25 cellular contexts compared by ENCODE assay signal in genomic region chr12:50787618-50788017, GRCh38. TPM values are rescaled to one million over a fixed set of nuclear protein-coding genes. Genes with fewer than 3 reads are reported as not detected.
DNase-seq lines count a peak whose midpoint lies in the region; FAIRE-seq and TF ChIP-seq lines count a peak whose summit lies in the region.
"Had no signal": no experiment of that assay in that cellular context is flagged by ENCODE, and none has a peak within 500 bp of the region (broad histone marks: within the 10 kb centered on the region; RNA-seq: fewer than 3 reads in every experiment).

No MANE protein-coding gene starts in this region.

- no peak overlapping the region for H3K4me3 ChIP-seq in astrocyte (ENCODE audit: insufficient read depth, low read depth, low read length)
- H3K4me3 ChIP-seq in hepatocyte: no peak overlapping the region
- H3K4me3 ChIP-seq in thyroid gland (replicated peaks in 1 of 3): no peak overlapping the region
- H3K4me3 ChIP-seq: gastrocnemius medialis, vagina had no signal

- H2AFZ ChIP-seq in astrocyte (ENCODE audit: low read depth, low read length): no peak overlapping the region
- H2AFZ ChIP-seq in hepatocyte: no peak overlapping the region

- H3K4me1 ChIP-seq in astrocyte (ENCODE audit: insufficient read depth, low read length) (peaks cover 35% of the 10 kb centered on the region), hepatocyte (ENCODE audit: insufficient read depth) (peaks cover 19% of the 10 kb centered on the region), thyroid gland (peaks cover 6 to 23% of the 10 kb centered on the region in 2 donors)

- no TSS peak for BruUV-seq in Calu3 (replicated peaks; lab: Mats Ljungman, UMichigan)

- DNase-seq in Calu3 (no peak), astrocyte (ENCODE audit: low read depth) (no peak), hepatocyte (ENCODE audit: low spot score) (no peak), thyroid gland (no peak), GM19238 (ENCODE audit: insufficient read length, low spot score) (no peak), putamen (ENCODE audit: low spot score) (no peak), DMS79 (lab: John Stamatoyannopoulos, UW) (no peak)
- DNase-seq: activated CD4-positive, alpha-beta T cell treated with anti-CD3 and anti-CD28 coated beads, Interleukin-2, amount 10 ng/mL, durations not matched to agents 7 days and 5 days; activated CD8-positive, alpha-beta memory T cell treated with anti-CD3 and anti-CD28 coated beads, Interleukin-2, amount 10 ng/mL, durations not matched to agents 7 days and 5 days; activated naive CD4-positive, alpha-beta T cell treated with anti-CD3 and anti-CD28 coated beads, Interleukin-2, amount 50 U/mL, for 16 hours; central memory CD4-positive, alpha-beta T cell; gastrocnemius medialis; mesendoderm; natural killer cell; NCI-H1092 treated with DMSO at 0.1 percent for 48 hours; NCI-H2081; NCI-H446; OCI-M1; SIG-M5 had no signal

- no peaks in the 10 kb centered on the region for H3K9me2 ChIP-seq in hepatocyte (replicated peaks; ENCODE audit: insufficient read depth)

- H3K79me2 ChIP-seq in astrocyte (ENCODE audit: insufficient read depth, low read length) (peaks cover 20% of the 10 kb centered on the region), hepatocyte (peaks cover 72% of the 10 kb centered on the region)

- TF ChIP-seq POLR2A in thyroid gland (IDR thresholded peaks at IDR 0.05): no peak

- peak overlapping the region; percentile 84 for H3K27ac Mint-ChIP-seq in Calu3 (ENCODE audit: unreplicated experiment)
- no peak overlapping the region for H3K27ac Mint-ChIP-seq in astrocyte (ENCODE audit: unreplicated experiment)
- H3K27ac Mint-ChIP-seq: activated CD4-positive, alpha-beta T cell treated with anti-CD3 and anti-CD28 coated beads, Interleukin-2, amount 10 ng/mL, durations not matched to agents 7 days and 5 days; activated CD8-positive, alpha-beta memory T cell treated with anti-CD3 and anti-CD28 coated beads, Interleukin-2, amount 10 ng/mL, durations not matched to agents 7 days and 5 days; natural killer cell had no signal

- peak overlapping the region; percentile 32 for H3K9ac ChIP-seq in astrocyte (ENCODE audit: low read length)

- H3K36me3 Mint-ChIP-seq in Calu3 (ENCODE audit: insufficient read depth, unreplicated experiment) (peaks cover 6% of the 10 kb centered on the region), astrocyte (ENCODE audit: low read depth, unreplicated experiment) (peaks cover 7% of the 10 kb centered on the region)
- H3K36me3 Mint-ChIP-seq: natural killer cell had no signal

- H3K4me1 Mint-ChIP-seq in Calu3 (ENCODE audit: low read depth, unreplicated experiment) (peaks cover 57% of the 10 kb centered on the region), astrocyte (ENCODE audit: low read depth, unreplicated experiment) (peaks cover 19% of the 10 kb centered on the region)

- H3K27me3 Mint-ChIP-seq in Calu3 (ENCODE audit: unreplicated experiment) (no peaks in the 10 kb centered on the region), astrocyte (ENCODE audit: low read depth, unreplicated experiment) (no peaks in the 10 kb centered on the region)
- H3K27me3 Mint-ChIP-seq: activated CD4-positive, alpha-beta T cell treated with anti-CD3 and anti-CD28 coated beads, Interleukin-2, amount 10 ng/mL, durations not matched to agents 7 days and 5 days; activated CD8-positive, alpha-beta memory T cell treated with anti-CD3 and anti-CD28 coated beads, Interleukin-2, amount 10 ng/mL, durations not matched to agents 7 days and 5 days had no signal

- H3K9me3 ChIP-seq in astrocyte (ENCODE audit: insufficient read depth, low read depth, low read length) (no peaks in the 10 kb centered on the region), hepatocyte (ENCODE audit: low read depth) (no peaks in the 10 kb centered on the region), thyroid gland (no peaks in the 10 kb centered on the region)
- H3K9me3 ChIP-seq: gastrocnemius medialis, vagina had no signal

- H4K20me1 ChIP-seq in astrocyte (ENCODE audit: insufficient read depth, low read length) (peaks cover 9% of the 10 kb centered on the region), hepatocyte (ENCODE audit: insufficient read depth, poor library complexity, severe bottlenecking) (no peaks in the 10 kb centered on the region)

- no peaks in the 10 kb centered on the region for H3K36me3 ChIP-seq in astrocyte (ENCODE audit: insufficient read depth, low read length)
- H3K36me3 ChIP-seq in hepatocyte (replicated peaks; ENCODE audit: insufficient read depth, low read depth): no peaks in the 10 kb centered on the region
- no peaks in the 10 kb centered on the region for H3K36me3 ChIP-seq in thyroid gland
- H3K36me3 ChIP-seq: gastrocnemius medialis, vagina had no signal

- H3K27ac ChIP-seq in astrocyte (ENCODE audit: low read depth, low read length) (peak overlapping the region; percentile 92), hepatocyte (peak overlapping the region; percentile 94), thyroid gland (peak overlapping the region in 2 of 3 donors; percentile 74 to 77)
- H3K27ac ChIP-seq: vagina had no signal

- TF ChIP-seq CTCF in Calu3 (IDR thresholded peaks at IDR 0.05; ENCODE audit: unreplicated experiment): no peak
- TF ChIP-seq CTCF in astrocyte (IDR thresholded peaks at IDR 0.05; ENCODE audit: insufficient read depth, low read depth, low read length): no peak
- TF ChIP-seq CTCF in hepatocyte (IDR thresholded peaks at IDR 0.05; ENCODE audit: poor library complexity): no peak
- no peak for TF ChIP-seq CTCF in thyroid gland (IDR thresholded peaks at IDR 0.05)

- FAIRE-seq in astrocyte (lab: Jason Lieb, UNC): no peak
- FAIRE-seq: GM12891 had no signal

- 98% methylated on average over 2 of the region's 2 CpGs for WGBS in hepatocyte (ENCODE audit: low lambda C conversion rate, missing lambda C conversion rate)
- 98 to 100% methylated on average over 2 of the region's 2 CpGs for WGBS in thyroid gland, 2 donors

- H3K27me3 ChIP-seq in astrocyte (ENCODE audit: insufficient read depth, low read length) (no peaks in the 10 kb centered on the region), hepatocyte (no peaks in the 10 kb centered on the region), thyroid gland (no peaks in the 10 kb centered on the region)
- H3K27me3 ChIP-seq: gastrocnemius medialis, vagina had no signal

- peak overlapping the region; percentile 81 for H3K4me2 ChIP-seq in astrocyte (ENCODE audit: low read length)
- no peak overlapping the region for H3K4me2 ChIP-seq in hepatocyte

- H3K9me3 Mint-ChIP-seq in Calu3 (ENCODE audit: low read depth, unreplicated experiment): no peaks in the 10 kb centered on the region
- peaks cover 3% of the 10 kb centered on the region for H3K9me3 Mint-ChIP-seq in astrocyte (ENCODE audit: unreplicated experiment)

- CTCF ChIA-PET in Calu3 (lab: Charles Lee): interaction anchor here (0.8 kb wide), 1 partner anchor 27 kb away, joined by 6 read pairs; no protein-coding TSS in a partner anchor

- intact Hi-C loops in Calu3 (cut with micrococcal nuclease; ENCODE audit: unreplicated experiment) (no loop called here), thyroid gland (cut with DNase I) (no loop called here)

- no peak overlapping the region for H3K4me3 Mint-ChIP-seq in Calu3 (ENCODE audit: low read depth, unreplicated experiment)
- peak overlapping the region; percentile 37 for H3K4me3 Mint-ChIP-seq in astrocyte (ENCODE audit: unreplicated experiment)
- H3K4me3 Mint-ChIP-seq: activated CD4-positive, alpha-beta T cell treated with anti-CD3 and anti-CD28 coated beads, Interleukin-2, amount 10 ng/mL, durations not matched to agents 7 days and 5 days; activated CD8-positive, alpha-beta memory T cell treated with anti-CD3 and anti-CD28 coated beads, Interleukin-2, amount 10 ng/mL, durations not matched to agents 7 days and 5 days; natural killer cell had no signal

RNA-seq across cellular contexts. Expression of gene ATF1, which starts 23.7 kb away (rescaled TPM):
- total RNA-seq in Calu3 (2022): 22.9 and 23.4 TPM in 2 replicates
- 23.3 and 25.0 TPM in 2 replicates for total RNA-seq in astrocyte
- 35.5 and 36.1 TPM in 2 replicates for total RNA-seq in hepatocyte
- polyA plus RNA-seq in hepatocyte: 24.1 and 24.7 TPM in 2 replicates
- total RNA-seq in thyroid gland: 10 to 100 TPM; 19.4 to 37.0 (median 25.5) TPM

RNA-seq across cellular contexts. Expression of gene TMPRSS12, which starts 55.1 kb away (rescaled TPM):
- total RNA-seq in Calu3 (2022): not detected in 2 replicates
- total RNA-seq in astrocyte: not detected in 2 replicates
- total RNA-seq in hepatocyte: not detected in 2 replicates
- polyA plus RNA-seq in hepatocyte: 0.11 TPM in 1 of 2 replicates, not detected in the other
- under 1 TPM in 1 of 4 donors, not detected in 3; 0.45 TPM for total RNA-seq in thyroid gland
- total RNA-seq: activated CD4-positive, alpha-beta T cell treated with anti-CD3 and anti-CD28 coated beads, Interleukin-2, amount 10 ng/mL, durations not matched to agents 7 days and 5 days; activated CD8-positive, alpha-beta memory T cell treated with anti-CD3 and anti-CD28 coated beads, Interleukin-2, amount 10 ng/mL, durations not matched to agents 7 days and 5 days; dermis blood vessel endothelial cell; gastrocnemius medialis; kidney epithelial cell; natural killer cell; osteocyte; T-helper 1 cell treated with Interleukin-12 subunit alpha and Interleukin-12 subunit beta and Interleukin-4 antibody, amounts not matched to agents 30 ng/mL and 1 ng/mL, for 36 hours; vagina had no signal
